In the genomic region with DNA sequence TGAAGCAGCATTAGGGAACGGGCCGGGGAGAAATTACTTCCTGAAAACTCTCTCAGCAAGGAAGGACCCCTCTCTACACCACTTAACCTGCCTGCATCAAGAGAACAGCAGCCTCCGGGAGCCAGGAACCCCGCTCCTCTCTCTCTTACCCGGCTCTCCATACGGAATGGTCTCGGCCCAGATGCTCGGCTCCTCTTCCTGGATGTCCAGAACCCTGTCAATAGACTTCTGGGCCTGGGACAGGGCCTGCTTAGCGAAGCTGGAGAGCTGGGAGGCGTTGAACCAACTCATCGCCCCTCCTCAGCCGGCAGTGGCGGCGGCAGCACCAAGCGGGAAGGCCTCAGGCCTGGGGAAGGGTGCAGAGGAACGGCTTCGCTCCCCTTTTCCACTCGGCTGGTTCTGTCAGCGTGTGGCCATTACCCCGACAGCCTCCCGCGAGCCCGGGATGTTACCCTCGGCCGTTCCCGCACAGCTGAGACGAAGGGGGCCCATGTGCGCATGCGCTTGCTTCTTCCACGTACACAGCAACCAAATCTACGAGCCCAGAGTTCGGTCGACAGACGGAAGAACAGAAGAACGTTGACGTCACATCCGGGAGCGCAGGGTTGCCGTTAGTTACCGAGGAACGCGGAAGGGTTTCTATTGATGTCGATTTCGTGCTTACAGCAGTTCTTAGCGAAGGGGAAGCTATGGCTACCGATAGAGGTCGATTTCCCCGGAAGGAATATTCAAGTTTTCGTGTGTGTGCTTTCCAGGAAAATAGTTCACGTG, we compare ENCODE assay signal across 8 cellular contexts. TPM values are rescaled to one million over a fixed set of nuclear protein-coding genes. Genes with fewer than 3 reads are reported as not detected.
DNase-seq lines count a peak whose midpoint lies in the region; ATAC-seq and TF ChIP-seq lines count a peak whose summit lies in the region.

TMF1 (minus strand) TSS at position 538 of the 771 bp plus-strand sequence; CDS start at position 291, 247 bp downstream.

- peak; percentile 92 for ATAC-seq in GM21737 (IDR thresholded peaks at IDR 0.05; ENCODE audit: unreplicated experiment)
- peak; percentile 96 for ATAC-seq in activated T-cell treated with anti-CD3 and anti-CD28 coated beads, Interleukin-2, amount 50 U/mL, for 4 hours

- H3K27me3 Mint-ChIP-seq in activated T-cell treated with anti-CD3 and anti-CD28 coated beads, Interleukin-2, amount 50 U/mL, for 4 hours (ENCODE audit: low read depth): no peaks in the 10 kb centered on the region
- H3K27me3 Mint-ChIP-seq in neural crest cell (ENCODE audit: low read depth): no peaks in the 10 kb centered on the region

- TF ChIP-seq CTCF in fibroblast of pulmonary artery (IDR thresholded peaks at IDR 0.05; ENCODE audit: low read length, missing control alignments) (no peak), neural crest cell (conservative IDR thresholded peaks at IDR 0.05) (no peak), subcutaneous adipose tissue (IDR thresholded peaks at IDR 0.05; ENCODE audit: low read depth) (no peak)

- H3K27ac Mint-ChIP-seq in neural crest cell (ENCODE audit: unreplicated experiment): peak within 1 kb of the TSS; percentile 98

- H3K4me3 Mint-ChIP-seq in activated T-cell treated with anti-CD3 and anti-CD28 coated beads, Interleukin-2, amount 50 U/mL, for 4 hours: peak within 1 kb of the TSS; percentile 99
- peak within 1 kb of the TSS; percentile 93 for H3K4me3 Mint-ChIP-seq in neural crest cell

- H3K4me3 ChIP-seq in fibroblast of pulmonary artery (replicated peaks; ENCODE audit: low read depth, low read length): peak within 1 kb of the TSS; percentile 85

- peaks cover 26% of the 10 kb centered on the region for H3K36me3 Mint-ChIP-seq in activated T-cell treated with anti-CD3 and anti-CD28 coated beads, Interleukin-2, amount 50 U/mL, for 4 hours (ENCODE audit: insufficient read depth)
- H3K36me3 Mint-ChIP-seq in neural crest cell (ENCODE audit: low read depth): peaks cover 6% of the 10 kb centered on the region

- DNase-seq in D341Med (ENCODE audit: low spot score) (peak; percentile 96), LHCN-M2 (ENCODE audit: low read depth) (peak; percentile 98), fibroblast of pulmonary artery (ENCODE audit: low read depth) (peak; percentile 100), neural crest cell (ENCODE audit: low read depth, low spot score) (peak; percentile 96), NCI-H146 treated with DMSO at 0.1 percent for 48 hours (lab: John Stamatoyannopoulos, UW; ENCODE audit: unreplicated experiment) (no peak)
- peak; percentile 97 for DNase-seq in activated T-cell treated with anti-CD3 and anti-CD28 coated beads, Interleukin-2, amount 50 U/mL, for 4 hours

- H3K4me1 Mint-ChIP-seq in activated T-cell treated with anti-CD3 and anti-CD28 coated beads, Interleukin-2, amount 50 U/mL, for 4 hours (ENCODE audit: low read depth): peaks cover 43% of the 10 kb centered on the region
- peaks cover 37% of the 10 kb centered on the region for H3K4me1 Mint-ChIP-seq in neural crest cell

- no peaks in the 10 kb centered on the region for H3K9me3 Mint-ChIP-seq in activated T-cell treated with anti-CD3 and anti-CD28 coated beads, Interleukin-2, amount 50 U/mL, for 4 hours
- H3K9me3 Mint-ChIP-seq in neural crest cell: no peaks in the 10 kb centered on the region

RNA-seq across cellular contexts. Expression of gene TMF1, which starts in this region (rescaled TPM):
- total RNA-seq in LHCN-M2 (2014; rRNA removed): 27.9 and 28.7 TPM in 2 replicates
- polyA plus RNA-seq in LHCN-M2 (2012): 7.2 TPM
- total RNA-seq in activated T-cell treated with anti-CD3 and anti-CD28 coated beads, Interleukin-2, amount 50 U/mL, for 4 hours: 10 to 100 TPM; 21.0 to 27.4 (median 23.6) TPM
- 18.5 and 21.3 TPM in 2 replicates for total RNA-seq in neural crest cell
- total RNA-seq in subcutaneous adipose tissue: 10 to 100 TPM; 28.8 to 39.8 (median 36.3) TPM
